Comparison of ENCODE assay signal across 8 cellular contexts in genomic region chr4:15469402-15470148, GRCh38. TPM values are rescaled to one million over a fixed set of nuclear protein-coding genes. Genes with fewer than 3 reads are reported as not detected.
DNase-seq lines count a peak whose midpoint lies in the region; ATAC-seq lines count a peak whose summit lies in the region.

Gene CC2D2A (plus strand): TSS chr4:15469882. CDS start chr4:15475933, 6,051 bp downstream.

- peak within 1 kb of the TSS; percentile 55 for H3K4me3 Mint-ChIP-seq in activated naive CD4-positive, alpha-beta T cell treated with anti-CD3 and anti-CD28 coated beads, Interleukin-2, amount 50 U/mL, for 24 hours
- H3K4me3 Mint-ChIP-seq in activated naive CD8-positive, alpha-beta T cell, result peak within 1 kb of the TSS; percentile 42

- no peaks in the 10 kb centered on the region for H3K36me3 Mint-ChIP-seq in activated naive CD4-positive, alpha-beta T cell treated with anti-CD3 and anti-CD28 coated beads, Interleukin-2, amount 50 U/mL, for 24 hours
- peaks cover 2% of the 10 kb centered on the region for H3K36me3 Mint-ChIP-seq in activated naive CD8-positive, alpha-beta T cell

- no peak within 1 kb of the TSS for H3K27ac Mint-ChIP-seq in activated naive CD4-positive, alpha-beta T cell treated with anti-CD3 and anti-CD28 coated beads, Interleukin-2, amount 50 U/mL, for 24 hours
- no peak within 1 kb of the TSS for H3K27ac Mint-ChIP-seq in activated naive CD8-positive, alpha-beta T cell

- H3K9me3 Mint-ChIP-seq in activated naive CD4-positive, alpha-beta T cell treated with anti-CD3 and anti-CD28 coated beads, Interleukin-2, amount 50 U/mL, for 24 hours, result no peaks in the 10 kb centered on the region
- H3K9me3 Mint-ChIP-seq in activated naive CD8-positive, alpha-beta T cell (ENCODE audit: low read depth), result no peaks in the 10 kb centered on the region

- peaks cover 14% of the 10 kb centered on the region for H3K4me1 Mint-ChIP-seq in activated naive CD4-positive, alpha-beta T cell treated with anti-CD3 and anti-CD28 coated beads, Interleukin-2, amount 50 U/mL, for 24 hours
- peaks cover 16% of the 10 kb centered on the region for H3K4me1 Mint-ChIP-seq in activated naive CD8-positive, alpha-beta T cell (ENCODE audit: low read depth)

- intact Hi-C loops in Right ventricle myocardium superior (cut with DNase I), result no loop called here

- peak; percentile 91 for ATAC-seq in Right ventricle myocardium superior (ENCODE audit: poor library complexity)
- no peak for ATAC-seq in GM19023 (IDR thresholded peaks at IDR 0.05; ENCODE audit: unreplicated experiment)

- no peak for DNase-seq in activated naive CD4-positive, alpha-beta T cell treated with anti-CD3 and anti-CD28 coated beads, Interleukin-2, amount 50 U/mL, for 16 hours
- DNase-seq in Right ventricle myocardium superior (no peak), occipital lobe (lab: John Stamatoyannopoulos, UW) (no peak), COR-L47 (lab: John Stamatoyannopoulos, UW) (no peak), NCI-H1092 (lab: John Stamatoyannopoulos, UW) (no peak)

- H3K27me3 Mint-ChIP-seq in activated naive CD4-positive, alpha-beta T cell treated with anti-CD3 and anti-CD28 coated beads, Interleukin-2, amount 50 U/mL, for 24 hours, result no peaks in the 10 kb centered on the region
- peaks cover 3% of the 10 kb centered on the region for H3K27me3 Mint-ChIP-seq in activated naive CD8-positive, alpha-beta T cell

RNA-seq across cellular contexts. Expression of gene CC2D2A, which starts in this region (rescaled TPM):
- 6.7 TPM for total RNA-seq in Right ventricle myocardium superior
- total RNA-seq in occipital lobe, result 19.8 TPM
